Comparison of ENCODE assay signal across 1 cellular context in genomic region chr12:56150563-56150962, GRCh38.
TF ChIP-seq lines count a peak whose summit lies in the region.

No MANE protein-coding gene starts in this region.

TF ChIP-seq in endothelial cell of umbilical vein, 7 proteins besides CTCF, POLR2A, EP300 and RAD21 (continued from another document):
- TF ChIP-seq GATA2 (IDR thresholded peaks at IDR 0.05; ENCODE audit: insufficient read depth, insufficient read length, low read depth, low read length) (no peak), MYC (IDR thresholded peaks at IDR 0.05; ENCODE audit: low read depth, low read length) (no peak)
